In the genomic region with DNA sequence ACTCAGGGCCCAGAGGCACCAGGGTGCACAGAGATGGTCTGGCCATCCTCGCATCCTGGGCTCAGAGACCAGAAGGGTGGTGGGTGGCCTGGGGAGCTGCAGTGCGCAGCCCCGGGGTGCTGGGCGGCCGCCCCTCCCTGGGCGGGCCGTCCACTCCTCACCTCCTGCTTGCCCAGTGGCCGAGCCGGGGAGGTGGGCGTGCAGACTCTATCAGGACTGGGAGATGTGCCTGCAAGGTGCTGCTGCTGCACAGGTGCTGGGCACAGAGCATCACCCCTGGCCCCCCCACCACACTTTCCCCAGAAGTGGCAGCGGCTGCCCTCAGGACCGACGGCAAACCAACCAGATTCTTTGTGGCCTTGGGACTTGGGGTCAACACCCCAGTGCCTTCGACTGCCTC, we compare ENCODE assay signal across 28 cellular contexts. TPM values are rescaled to one million over a fixed set of nuclear protein-coding genes. Genes with fewer than 3 reads are reported as not detected.
DNase-seq lines count a peak whose midpoint lies in the region; ATAC-seq and TF ChIP-seq lines count a peak whose summit lies in the region.
"Had no signal": no experiment of that assay in that cellular context is flagged by ENCODE, and none has a peak within 500 bp of the region (broad histone marks: within the 10 kb centered on the region; RNA-seq: fewer than 3 reads in every experiment).

Gene SCN4A (minus strand): TSS at position 123 of the 400 bp plus-strand sequence. CDS start 77 bp downstream, at position 46.

- no peaks in the 10 kb centered on the region for H3K9me3 Mint-ChIP-seq in stimulated activated naive CD8-positive, alpha-beta T cell treated with anti-CD3 and anti-CD28 coated beads, Interleukin-15, Interleukin-2, amounts not matched to agents 100 ng/mL and 50 ng/mL, for 24 hours
- no peaks in the 10 kb centered on the region for H3K9me3 Mint-ChIP-seq in neural crest cell
- H3K9me3 Mint-ChIP-seq: activated CD4-positive, alpha-beta memory T cell treated with anti-CD3 and anti-CD28 coated beads for 36 hours; activated naive CD8-positive, alpha-beta T cell treated with anti-CD3 and anti-CD28 coated beads, Interleukin-2, amount 10 ng/mL, durations not matched to agents 7 days and 5 days; GM23338; naive thymus-derived CD4-positive, alpha-beta T cell had no signal

- no peak for TF ChIP-seq CTCF in neural crest cell (conservative IDR thresholded peaks at IDR 0.05)

- H3K4me1 Mint-ChIP-seq in stimulated activated naive CD8-positive, alpha-beta T cell treated with anti-CD3 and anti-CD28 coated beads, Interleukin-15, Interleukin-2, amounts not matched to agents 100 ng/mL and 50 ng/mL, for 24 hours (ENCODE audit: low read depth) = peaks cover 24% of the 10 kb centered on the region
- H3K4me1 Mint-ChIP-seq in T-helper 17 cell (peaks cover 29% of the 10 kb centered on the region), neural crest cell (no peaks in the 10 kb centered on the region)

- peak within 1 kb of the TSS; percentile 24 for H3K4me3 Mint-ChIP-seq in stimulated activated naive CD8-positive, alpha-beta T cell treated with anti-CD3 and anti-CD28 coated beads, Interleukin-15, Interleukin-2, amounts not matched to agents 100 ng/mL and 50 ng/mL, for 24 hours
- H3K4me3 Mint-ChIP-seq in T-helper 17 cell (peak within 1 kb of the TSS; percentile 47), neural crest cell (no peak within 1 kb of the TSS)
- H3K4me3 Mint-ChIP-seq: activated CD4-positive, alpha-beta memory T cell treated with anti-CD3 and anti-CD28 coated beads for 36 hours; activated naive CD8-positive, alpha-beta T cell treated with anti-CD3 and anti-CD28 coated beads, Interleukin-2, amount 10 ng/mL, durations not matched to agents 7 days and 5 days; GM23338 had no signal

- peak within 1 kb of the TSS; percentile 4 for H3K27ac Mint-ChIP-seq in stimulated activated naive CD8-positive, alpha-beta T cell treated with anti-CD3 and anti-CD28 coated beads, Interleukin-15, Interleukin-2, amounts not matched to agents 100 ng/mL and 50 ng/mL, for 24 hours
- no peak within 1 kb of the TSS for H3K27ac Mint-ChIP-seq in T-helper 17 cell
- H3K27ac Mint-ChIP-seq in neural crest cell (ENCODE audit: unreplicated experiment) = peak within 1 kb of the TSS; percentile 86
- H3K27ac Mint-ChIP-seq: activated CD4-positive, alpha-beta memory T cell treated with anti-CD3 and anti-CD28 coated beads for 36 hours; activated naive CD8-positive, alpha-beta T cell treated with anti-CD3 and anti-CD28 coated beads, Interleukin-2, amount 10 ng/mL, durations not matched to agents 7 days and 5 days; GM23338 had no signal

- H3K27me3 Mint-ChIP-seq in stimulated activated naive CD8-positive, alpha-beta T cell treated with anti-CD3 and anti-CD28 coated beads, Interleukin-15, Interleukin-2, amounts not matched to agents 100 ng/mL and 50 ng/mL, for 24 hours = peaks cover 4% of the 10 kb centered on the region
- H3K27me3 Mint-ChIP-seq in T-helper 17 cell (no peaks in the 10 kb centered on the region), neural crest cell (ENCODE audit: low read depth) (peaks cover 17% of the 10 kb centered on the region)
- H3K27me3 Mint-ChIP-seq: activated CD4-positive, alpha-beta memory T cell treated with anti-CD3 and anti-CD28 coated beads for 36 hours had no signal

- no peaks in the 10 kb centered on the region for H3K36me3 Mint-ChIP-seq in stimulated activated naive CD8-positive, alpha-beta T cell treated with anti-CD3 and anti-CD28 coated beads, Interleukin-15, Interleukin-2, amounts not matched to agents 100 ng/mL and 50 ng/mL, for 24 hours (ENCODE audit: low read depth)
- H3K36me3 Mint-ChIP-seq in T-helper 17 cell (ENCODE audit: low read depth) = no peaks in the 10 kb centered on the region
- no peaks in the 10 kb centered on the region for H3K36me3 Mint-ChIP-seq in neural crest cell (ENCODE audit: low read depth)
- H3K36me3 Mint-ChIP-seq: activated CD4-positive, alpha-beta memory T cell treated with anti-CD3 and anti-CD28 coated beads for 36 hours; activated naive CD8-positive, alpha-beta T cell treated with anti-CD3 and anti-CD28 coated beads, Interleukin-2, amount 10 ng/mL, durations not matched to agents 7 days and 5 days; naive thymus-derived CD4-positive, alpha-beta T cell had no signal

- no peaks in the 10 kb centered on the region for H3K9me3 ChIP-seq in T-helper 17 cell (ENCODE audit: control insufficient read depth, low read length, poor library complexity, severe bottlenecking)
- H3K9me3 ChIP-seq: left lung, SJSA1, spleen, upper lobe of left lung had no signal

- no peak for ATAC-seq in stimulated activated naive CD8-positive, alpha-beta T cell treated with anti-CD3 and anti-CD28 coated beads, Interleukin-15, Interleukin-2, amounts not matched to agents 100 U/mL and 50 U/mL, for 24 hours
- ATAC-seq in T-helper 17 cell (no peak), HG02571 (IDR thresholded peaks at IDR 0.05; ENCODE audit: unreplicated experiment) (no peak), GM21786 (IDR thresholded peaks at IDR 0.05; ENCODE audit: unreplicated experiment) (no peak)
- ATAC-seq: GM12878; GM23338; left lung; naive thymus-derived CD4-positive, alpha-beta T cell; Panc1 had no signal

- no peak for DNase-seq in stimulated activated naive CD8-positive, alpha-beta T cell treated with anti-CD3 and anti-CD28 coated beads, Interleukin-15, Interleukin-2, amounts not matched to agents 100 U/mL and 50 U/mL, for 24 hours
- DNase-seq in T-helper 17 cell = no peak
- DNase-seq in neural crest cell (ENCODE audit: low read depth, low spot score) = no peak
- no peak for DNase-seq in pons (ENCODE audit: low spot score)
- DNase-seq: activated CD4-positive, alpha-beta memory T cell treated with anti-CD3 and anti-CD28 coated beads for 36 hours; activated CD4-positive, CD25-positive, alpha-beta regulatory T cell; activated naive CD8-positive, alpha-beta T cell treated with anti-CD3 and anti-CD28 coated beads, Interleukin-2, amount 10 ng/mL, durations not matched to agents 7 days and 5 days; activated T-cell treated with anti-CD3 and anti-CD28 coated beads for 4 hours; dermis blood vessel endothelial cell; left lung; naive thymus-derived CD4-positive, alpha-beta T cell; NCI-H1105; NCI-H2029; NCI-H524 treated with DMSO at 0.1 percent for 48 hours; NK-92 treated with Interleukin-12 subunit alpha and Interleukin-12 subunit beta, amount 100 ng/mL, for 24 hours; spleen; substantia nigra; T-helper 1 cell had no signal

RNA-seq across cellular contexts. Expression of gene SCN4A, which starts in this region (rescaled TPM):
- under 1 TPM; 0.02 to 0.16 TPM for total RNA-seq in T-helper 17 cell
- total RNA-seq in neural crest cell = 1.6 and 1.9 TPM in 2 replicates
- total RNA-seq: activated naive CD8-positive, alpha-beta T cell treated with anti-CD3 and anti-CD28 coated beads, Interleukin-2, amount 10 ng/mL, durations not matched to agents 7 days and 5 days; M059J; osteoblast; SJSA1 had no signal
